13 cellular contexts compared by ENCODE assay signal in the genomic region with DNA sequence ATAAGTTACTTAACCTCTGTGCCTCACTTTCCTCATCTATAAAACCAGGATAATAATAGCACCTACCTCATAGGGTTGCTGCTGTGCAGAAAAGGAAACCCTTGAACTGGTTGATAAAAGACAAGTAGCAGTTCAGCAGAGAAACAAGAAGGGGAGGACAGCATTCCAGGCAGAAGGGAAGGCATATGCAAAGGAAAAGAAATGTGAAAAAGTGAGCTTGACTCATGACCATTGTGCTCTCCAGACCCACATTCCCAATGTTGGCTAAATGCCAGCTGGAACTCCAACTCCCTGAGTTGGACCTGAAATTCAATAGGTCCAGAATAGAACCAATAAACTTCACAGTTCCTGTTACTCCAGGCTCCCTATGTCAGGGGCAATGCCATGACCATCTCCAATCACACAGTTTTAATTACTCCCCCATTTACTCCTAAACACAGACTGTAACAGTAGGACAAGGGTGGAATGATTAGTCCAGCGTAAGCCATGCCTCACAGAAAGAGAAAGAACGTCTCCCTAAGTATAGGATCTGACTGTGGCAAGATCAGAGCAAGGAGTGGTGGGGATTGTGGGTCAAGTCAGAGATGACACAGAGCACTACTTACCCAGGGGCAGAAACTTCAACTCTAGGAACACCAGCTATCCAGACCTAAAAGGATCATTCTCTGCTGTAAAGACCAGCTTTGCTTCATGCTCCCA. TPM values are rescaled to one million over a fixed set of nuclear protein-coding genes. Genes with fewer than 3 reads are reported as not detected.
DNase-seq lines count a peak whose midpoint lies in the region; FAIRE-seq and TF ChIP-seq lines count a peak whose summit lies in the region.
"Had no signal": no experiment of that assay in that cellular context is flagged by ENCODE, and none has a peak within 500 bp of the region (broad histone marks: within the 10 kb centered on the region; RNA-seq: fewer than 3 reads in every experiment).

No MANE protein-coding gene starts in this region.

- H3K18ac ChIP-seq in H9 (ENCODE audit: insufficient read length, low read depth, low read length) = no peak overlapping the region

- H2BK5ac ChIP-seq in H9 (ENCODE audit: insufficient read length, low read length) = no peak overlapping the region

- no peak overlapping the region for H2BK15ac ChIP-seq in H9 (ENCODE audit: low read depth, low read length)

- no peaks in the 10 kb centered on the region for H3K27me3 ChIP-seq in cardiac muscle cell
- H3K27me3 ChIP-seq in H9 (ENCODE audit: insufficient read depth, low read length) = no peaks in the 10 kb centered on the region
- H3K27me3 ChIP-seq: Peyer's patch, testis had no signal

- in situ Hi-C loops in astrocyte of the cerebellum (cut with HindIII; ENCODE audit: low sequenced_read_pairs) = no loop called here

- H3K27me3 Mint-ChIP-seq in H9 (ENCODE audit: low read depth) = no peaks in the 10 kb centered on the region

- H4K20me1 ChIP-seq in H9 (ENCODE audit: control insufficient read depth, insufficient read depth, insufficient read length) = no peaks in the 10 kb centered on the region

- no peak overlapping the region for H3K4me2 ChIP-seq in H9 (ENCODE audit: insufficient read depth, insufficient read length, low read length)

- H3K9me3 ChIP-seq in cardiac muscle cell (ENCODE audit: low read depth) = no peaks in the 10 kb centered on the region
- no peaks in the 10 kb centered on the region for H3K9me3 ChIP-seq in H9 (ENCODE audit: control insufficient read depth, low read depth, low read length)
- H3K9me3 ChIP-seq: Peyer's patch, testis had no signal

- H3K79me2 ChIP-seq in H9 (ENCODE audit: insufficient read depth, low read length) = no peaks in the 10 kb centered on the region

- H3K23ac ChIP-seq in H9 (ENCODE audit: insufficient read length, low read depth, low read length) = no peak overlapping the region

- WGBS in H9 (ENCODE audit: extremely low coverage, insufficient read length, low lambda C conversion rate) = no CpG with 5 or more reads among the region's 2 CpGs

- H3K4me1 Mint-ChIP-seq in H9 = peaks cover 10 to 18% of the 10 kb centered on the region in 2 experiments

- H2BK12ac ChIP-seq in H9 (ENCODE audit: insufficient read length, low read depth, low read length) = no peak overlapping the region

- no peaks in the 10 kb centered on the region for H3K79me1 ChIP-seq in H9 (ENCODE audit: insufficient read depth, low read depth, low read length, poor library complexity, severe bottlenecking)

- no peak for TF ChIP-seq CTCF in HFF-Myc (IDR thresholded peaks at IDR 0.05; ENCODE audit: low read depth, low read length, missing control alignments)
- TF ChIP-seq CTCF in astrocyte of the cerebellum (IDR thresholded peaks at IDR 0.05; ENCODE audit: low read depth, low read length, missing control alignments) = no peak
- no peak for TF ChIP-seq CTCF in cardiac muscle cell (IDR thresholded peaks at IDR 0.05; ENCODE audit: low read depth, low read length)
- no peak for TF ChIP-seq CTCF in H9 (conservative IDR thresholded peaks at IDR 0.05)

- no peak overlapping the region for H4K91ac ChIP-seq in H9 (ENCODE audit: insufficient read length, low read depth, low read length)

- H4K5ac ChIP-seq in H9 (ENCODE audit: insufficient read length, low read depth, low read length) = no peak overlapping the region

- no peak overlapping the region for H3K14ac ChIP-seq in H9 (ENCODE audit: insufficient read depth, low read length)

- H3K4ac ChIP-seq in H9 (ENCODE audit: low read depth, low read length) = no peak overlapping the region

- TF ChIP-seq POLR2A in GM12892 (IDR thresholded peaks at IDR 0.05; ENCODE audit: low read depth, low read length) = no peak

- H3K4me1 ChIP-seq in cardiac muscle cell (ENCODE audit: low read depth) (peaks cover 26% of the 10 kb centered on the region), H9 (ENCODE audit: insufficient read depth, low read length) (no peaks in the 10 kb centered on the region; the same call in none of the 2 replicates)

- H3K23me2 ChIP-seq in H9 (ENCODE audit: insufficient read length, low read depth, low read length, poor library complexity, severe bottlenecking) = no peaks in the 10 kb centered on the region

- H3K4me3 Mint-ChIP-seq in H9 = no peak overlapping the region

- no peak overlapping the region for H3K56ac ChIP-seq in H9 (ENCODE audit: insufficient read length, low read depth, low read length)

- no peak overlapping the region for H2BK120ac ChIP-seq in H9 (ENCODE audit: low read depth, low read length, poor library complexity, severe bottlenecking)

- no peak overlapping the region for H3T11ph ChIP-seq in H9 (ENCODE audit: low read length)

- H3K4me3 ChIP-seq in HFF-Myc (replicated peaks; ENCODE audit: low read depth, low read length) (no peak overlapping the region), astrocyte of the cerebellum (ENCODE audit: low read depth, low read length) (no peak overlapping the region), cardiac muscle cell (no peak overlapping the region)
- H3K4me3 ChIP-seq: Peyer's patch, testis had no signal

- no peak overlapping the region for H3K27ac Mint-ChIP-seq in H9

- H2BK20ac ChIP-seq in H9 (ENCODE audit: low read depth, low read length, poor library complexity, severe bottlenecking) = no peak overlapping the region

- no peak overlapping the region for H3K9ac ChIP-seq in H9 (ENCODE audit: extremely low read depth, insufficient read length, low read length)

- H3K36me3 ChIP-seq in cardiac muscle cell = no peaks in the 10 kb centered on the region
- H3K36me3 ChIP-seq: Peyer's patch had no signal

- no peak for FAIRE-seq in GM12892 (lab: Jason Lieb, UNC)
- FAIRE-seq: TTC549 had no signal

- H4K8ac ChIP-seq in H9 (replicated peaks; ENCODE audit: insufficient read length, low read depth, low read length) = no peak overlapping the region

- H3K9me3 Mint-ChIP-seq in H9 = no peaks in the 10 kb centered on the region

- no peaks in the 10 kb centered on the region for H3K36me3 Mint-ChIP-seq in H9 (ENCODE audit: insufficient read depth in 1 of 3, low read depth in 3 of 3)

- no peak overlapping the region for H2AFZ ChIP-seq in H9 (ENCODE audit: low read length)

- DNase-seq in HFF-Myc (ENCODE audit: extremely low read depth, low read depth) (peak; percentile 35), astrocyte of the cerebellum (ENCODE audit: low read depth) (peak; percentile 41), cardiac muscle cell (ENCODE audit: low read depth in 1 of 2, low spot score in 1 of 2) (peak; percentile 63 to 85), pulmonary artery endothelial cell (ENCODE audit: low read depth, low spot score) (peak; percentile 68), NCI-H187 (lab: John Stamatoyannopoulos, UW) (no peak), D341Med (ENCODE audit: low spot score) (no peak), H9 (no peak), GM12892 (ENCODE audit: insufficient read length) (no peak)
- DNase-seq: erythroblast, NCI-H2227 treated with DMSO at 0.1 percent for 48 hours, Peyer's patch, testis had no signal

- no peak overlapping the region for H2AK5ac ChIP-seq in H9 (ENCODE audit: insufficient read length, low read length)

- peak overlapping the region; percentile 88 for H3K27ac ChIP-seq in cardiac muscle cell
- H3K27ac ChIP-seq in H9 (ENCODE audit: insufficient read length, low read depth, low read length) = no peak overlapping the region
- H3K27ac ChIP-seq: Peyer's patch, testis had no signal

RNA-seq across cellular contexts. Expression of a gene that starts 26.9 kb away (rescaled TPM):
- total RNA-seq in cardiac muscle cell (99.0 and 172 TPM in 2 replicates), pulmonary artery endothelial cell (46.6 and 52.0 TPM in 2 replicates), H9 (2021) (38.7 and 39.1 TPM in 2 replicates)
- 15.7 and 21.9 TPM in 2 replicates for polyA plus RNA-seq in cardiac muscle cell
- polyA plus RNA-seq in GM12892 (2012; ENCODE audit: missing spikeins) = 10.3 TPM

Comparison
In these comparisons a context has a peak if more than half of its experiments do, and no peak if none do; other contexts are left out.
1. DNase-seq: peak in HFF-Myc (single experiment), astrocyte of the cerebellum (single experiment), cardiac muscle cell (2 of 2) and pulmonary artery endothelial cell (single experiment); none in NCI-H187 (0 of 2), D341Med (single experiment), H9 (single experiment) and GM12892 (single experiment).